26 cellular contexts compared by ENCODE assay signal in the genomic region with DNA sequence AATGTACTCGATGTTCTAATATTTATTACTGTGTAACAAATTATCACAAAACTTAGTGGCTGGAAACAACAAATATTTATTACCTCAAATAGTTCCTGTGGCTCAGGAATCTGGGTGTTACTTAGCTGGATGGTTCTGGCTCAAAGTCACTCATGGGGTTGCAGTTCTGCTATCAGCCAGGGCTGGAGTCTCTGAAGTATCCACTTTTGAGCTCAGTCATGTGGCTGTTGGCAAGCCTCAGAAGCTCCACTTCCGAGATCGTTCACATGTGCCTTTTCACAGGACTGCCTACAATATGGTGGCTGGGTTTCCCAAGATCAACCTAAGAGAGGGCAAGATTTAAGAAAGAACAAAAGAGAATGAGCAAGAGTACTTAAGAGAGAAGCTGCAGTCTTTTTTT. TPM values are rescaled to one million over a fixed set of nuclear protein-coding genes. Genes with fewer than 3 reads are reported as not detected.
DNase-seq lines count a peak whose midpoint lies in the region; ATAC-seq, FAIRE-seq and TF ChIP-seq lines count a peak whose summit lies in the region.
"Had no signal": no experiment of that assay in that cellular context is flagged by ENCODE, and none has a peak within 500 bp of the region (broad histone marks: within the 10 kb centered on the region; RNA-seq: fewer than 3 reads in every experiment).

No MANE protein-coding gene starts in this region.

- H3K4me1 ChIP-seq in GM23338 (ENCODE audit: insufficient read depth) (no peaks in the 10 kb centered on the region), H9 (ENCODE audit: insufficient read depth, low read length) (no peaks in the 10 kb centered on the region), K562 (replicated peaks in 1 of 2; ENCODE audit: control insufficient read depth in 2 of 2, insufficient read depth in 2 of 2, low read length in 2 of 2) (no peaks in the 10 kb centered on the region), thyroid gland (no peaks in the 10 kb centered on the region)
- H3K4me1 ChIP-seq: BE2C had no signal

- H2BK120ac ChIP-seq in H9 (ENCODE audit: low read depth, low read length, poor library complexity, severe bottlenecking) = no peak overlapping the region

- no peak overlapping the region for H3K4ac ChIP-seq in H9 (ENCODE audit: low read depth, low read length)

- no peak overlapping the region for H3K4me3 Mint-ChIP-seq in GM23338
- no peak overlapping the region for H3K4me3 Mint-ChIP-seq in H9
- H3K4me3 Mint-ChIP-seq: CD4-positive, CD25-positive, alpha-beta regulatory T cell; CD8-positive, alpha-beta memory T cell; HFFc6; IgD-negative memory B cell had no signal

- DNase-seq in GM23338 (ENCODE audit: low spot score) (no peak), H9 (no peak), K562 (ENCODE audit: extremely low read depth in 1 of 4, low spot score in 3 of 4) (peak in 1 of 4 experiments; percentile 36), thyroid gland (peak; percentile 70 to 77), GM12891 (ENCODE audit: insufficient read length, low spot score) (no peak), NOMO-1 treated with dmso at 0.1 percent for 144 hours (lab: John Stamatoyannopoulos, UW; ENCODE audit: unreplicated experiment) (no peak)
- DNase-seq in effector CD8-positive, alpha-beta T cell (lab: John Stamatoyannopoulos, UW) = no peak
- DNase-seq: ACHN; BE2C; C1 segment of cervical spinal cord; CD4-positive, CD25-positive, alpha-beta regulatory T cell; CD8-positive, alpha-beta memory T cell; COR-L47; DMS 273 treated with DMSO at 0.1 percent for 48 hours; DMS53; DND-41; EL; GM23248; HFFc6 had no signal

- no peak overlapping the region for H3T11ph ChIP-seq in H9 (ENCODE audit: low read length)

- in situ Hi-C loops in K562 (cut with MboI) = no loop called here

- H3K18ac ChIP-seq in H9 (ENCODE audit: insufficient read length, low read depth, low read length) = no peak overlapping the region

- no peak overlapping the region for H3K14ac ChIP-seq in H9 (ENCODE audit: insufficient read depth, low read length)

- no peaks in the 10 kb centered on the region for H3K9me3 ChIP-seq in H9 (ENCODE audit: control insufficient read depth, low read depth, low read length)
- H3K9me3 ChIP-seq in K562 (replicated peaks; ENCODE audit: control insufficient read depth, insufficient read depth, low read depth, low read length) = no peaks in the 10 kb centered on the region
- no peaks in the 10 kb centered on the region for H3K9me3 ChIP-seq in thyroid gland
- H3K9me3 ChIP-seq: BE2C had no signal

- H3K79me2 ChIP-seq in GM23338 (replicated peaks; ENCODE audit: insufficient read depth) (no peaks in the 10 kb centered on the region), H9 (ENCODE audit: insufficient read depth, low read length) (no peaks in the 10 kb centered on the region), K562 (ENCODE audit: control insufficient read depth, insufficient read depth, low read length) (no peaks in the 10 kb centered on the region)

- H3K27me3 ChIP-seq in GM23338 (ENCODE audit: insufficient read depth) = no peaks in the 10 kb centered on the region
- no peaks in the 10 kb centered on the region for H3K27me3 ChIP-seq in H9 (ENCODE audit: insufficient read depth, low read length)
- H3K27me3 ChIP-seq in K562 (ENCODE audit: control insufficient read depth in 2 of 2, insufficient read depth in 2 of 2, low read length in 2 of 2) = no peaks in the 10 kb centered on the region
- H3K27me3 ChIP-seq in thyroid gland = no peaks in the 10 kb centered on the region
- H3K27me3 ChIP-seq: BE2C had no signal

- H3K9me3 Mint-ChIP-seq in GM23338 = no peaks in the 10 kb centered on the region
- no peaks in the 10 kb centered on the region for H3K9me3 Mint-ChIP-seq in H9
- H3K9me3 Mint-ChIP-seq: CD4-positive, CD25-positive, alpha-beta regulatory T cell; CD8-positive, alpha-beta memory T cell; HFFc6; IgD-negative memory B cell had no signal

- H3K4me3 ChIP-seq in GM23338 = no peak overlapping the region
- no peak overlapping the region for H3K4me3 ChIP-seq in K562
- H3K4me3 ChIP-seq in thyroid gland (replicated peaks in 1 of 3) = no peak overlapping the region
- H3K4me3 ChIP-seq: GM12878, GM23248 had no signal

- BruUV-seq in K562 (replicated peaks; lab: Mats Ljungman, UMichigan) = no TSS peak

- TF ChIP-seq POLR2A in K562 (conservative IDR thresholded peaks at IDR 0.05) (no peak), thyroid gland (IDR thresholded peaks at IDR 0.05) (no peak), GM12891 (IDR thresholded peaks at IDR 0.05; ENCODE audit: low read depth, low read length) (no peak)

- no peak overlapping the region for H3K56ac ChIP-seq in H9 (ENCODE audit: insufficient read length, low read depth, low read length)

- H3F3A ChIP-seq in GM23338 (replicated peaks; ENCODE audit: low read depth) = no peaks in the 10 kb centered on the region

- H3K27ac ChIP-seq in GM23338 (ENCODE audit: low read depth) (no peak overlapping the region), H9 (ENCODE audit: insufficient read length, low read depth, low read length) (no peak overlapping the region), K562 (ENCODE audit: extremely low read depth, low read depth, low read length) (no peak overlapping the region), thyroid gland (peak overlapping the region in 1 of 3 donors; percentile 3)
- H3K27ac ChIP-seq: GM23248 had no signal

- no peak overlapping the region for H2BK15ac ChIP-seq in H9 (ENCODE audit: low read depth, low read length)

- no peak for TF ChIP-seq RAD21 in K562 (CRISPR knock-in tag; conservative IDR thresholded peaks at IDR 0.05 in 1 of 2, IDR thresholded peaks at IDR 0.05 in 1 of 2)

- H3K27ac Mint-ChIP-seq in GM23338 (0 out of 2 replicates have a peak overlapping the region, but pooled peaks have one; percentile 33), H9 (peak overlapping the region in 1 of 3 experiments; percentile 62; a peak in 1 of 7 replicates)
- H3K27ac Mint-ChIP-seq: CD8-positive, alpha-beta memory T cell; HFFc6; IgD-negative memory B cell had no signal

- no peak for TF ChIP-seq EP300 in K562 (IDR thresholded peaks at IDR 0.05; ENCODE audit: low read length)

- H2AFZ ChIP-seq in GM23338 = peak overlapping the region; percentile 28; the same call in 1 of the 2 replicates
- no peak overlapping the region for H2AFZ ChIP-seq in H9 (ENCODE audit: low read length)
- H2AFZ ChIP-seq in K562 (ENCODE audit: low read depth, low read length) = 0 out of 2 replicates have a peak overlapping the region, but pooled peaks have one; percentile 1
- H2AFZ ChIP-seq: GM23248 had no signal

- CTCF ChIA-PET in K562 (lab: Yijun Ruan, JAX; ENCODE audit: low intra/inter-chr PET ratio) = no interaction called here

- H3K4me1 Mint-ChIP-seq in GM23338 (no peaks in the 10 kb centered on the region), H9 (no peaks in the 10 kb centered on the region)
- H3K4me1 Mint-ChIP-seq: CD4-positive, CD25-positive, alpha-beta regulatory T cell; CD8-positive, alpha-beta memory T cell; IgD-negative memory B cell had no signal

- no CpG with 5 or more reads among the region's 3 CpGs for WGBS in H9 (ENCODE audit: extremely low coverage, insufficient read length, low lambda C conversion rate)
- 6% methylated on average over 3 of the region's 3 CpGs for WGBS in K562 (ENCODE audit: insufficient coverage, low coverage, missing lambda C conversion rate)
- WGBS in thyroid gland, 2 donors = 45 to 66% methylated on average over 3 of the region's 3 CpGs

- no peak overlapping the region for H4K5ac ChIP-seq in H9 (ENCODE audit: insufficient read length, low read depth, low read length)

- H2BK5ac ChIP-seq in H9 (ENCODE audit: insufficient read length, low read length) = no peak overlapping the region

- no peak overlapping the region for H2AK5ac ChIP-seq in H9 (ENCODE audit: insufficient read length, low read length)

- H3K9me2 ChIP-seq in GM23338 (ENCODE audit: insufficient read depth) = no peaks in the 10 kb centered on the region

- H3K9ac ChIP-seq in H9 (ENCODE audit: extremely low read depth, insufficient read length, low read length) (no peak overlapping the region), K562 (ENCODE audit: insufficient read depth in 1 of 2, low read depth in 2 of 2, low read length in 2 of 2) (no peak overlapping the region)
- H3K9ac ChIP-seq: GM23248 had no signal

- no peak overlapping the region for H2BK20ac ChIP-seq in H9 (ENCODE audit: low read depth, low read length, poor library complexity, severe bottlenecking)

- H3K27me3 Mint-ChIP-seq in GM23338 (ENCODE audit: insufficient read depth, low read depth, poor library complexity) (no peaks in the 10 kb centered on the region), H9 (ENCODE audit: low read depth) (no peaks in the 10 kb centered on the region)

- H4K8ac ChIP-seq in H9 (replicated peaks; ENCODE audit: insufficient read length, low read depth, low read length) = no peak overlapping the region

- H3K4me2 ChIP-seq in GM23338 (no peak overlapping the region), H9 (ENCODE audit: insufficient read depth, insufficient read length, low read length) (no peak overlapping the region), K562 (ENCODE audit: insufficient read depth, low read length) (no peak overlapping the region)

- POLR2A ChIA-PET in K562 (lab: Yijun Ruan, JAX) = interaction anchor here (1.0 kb wide), 1 partner anchor 19 kb away, joined by 3 read pairs; no protein-coding TSS in a partner anchor

- intact Hi-C loops in K562 (cut with micrococcal nuclease) = no loop called here
- intact Hi-C loops in thyroid gland (cut with DNase I) = no loop called here

- ATAC-seq in GM23338 (no peak), K562 (peak; percentile 64)
- ATAC-seq: GM12878, HCT116 had no signal

- no peaks in the 10 kb centered on the region for H3K79me1 ChIP-seq in H9 (ENCODE audit: insufficient read depth, low read depth, low read length, poor library complexity, severe bottlenecking)

- FAIRE-seq in K562 (lab: Jason Lieb, UNC) (no peak), GM12891 (lab: Jason Lieb, UNC) (no peak)
- FAIRE-seq: A204.1, GM12878, GM19239, H54, HTR-8/SVneo had no signal

- no peak overlapping the region for H3K23ac ChIP-seq in H9 (ENCODE audit: insufficient read length, low read depth, low read length)

- H3K9me1 ChIP-seq in K562 (ENCODE audit: control insufficient read depth, insufficient read depth, low read length) = no peaks in the 10 kb centered on the region

- H3K36me3 ChIP-seq in GM23338 (ENCODE audit: insufficient read depth) (no peaks in the 10 kb centered on the region), K562 (ENCODE audit: control insufficient read depth, insufficient read depth, low read length) (no peaks in the 10 kb centered on the region), thyroid gland (no peaks in the 10 kb centered on the region)
- H3K36me3 ChIP-seq: BE2C had no signal

- no peak for TF ChIP-seq CTCF in GM23338 (conservative IDR thresholded peaks at IDR 0.05; ENCODE audit: low read depth in 2 of 2)
- TF ChIP-seq CTCF in H9 (conservative IDR thresholded peaks at IDR 0.05) = no peak
- TF ChIP-seq CTCF in K562 (IDR thresholded peaks at IDR 0.05 in 2 of 3, conservative IDR thresholded peaks at IDR 0.05 in 1 of 3; ENCODE audit: insufficient read depth in 2 of 3, low read depth in 1 of 3, low read length in 3 of 3) = no peak
- TF ChIP-seq CTCF in thyroid gland (IDR thresholded peaks at IDR 0.05) = no peak

- H4K20me1 ChIP-seq in GM23338 (replicated peaks; ENCODE audit: insufficient read depth) = no peaks in the 10 kb centered on the region
- no peaks in the 10 kb centered on the region for H4K20me1 ChIP-seq in H9 (ENCODE audit: control insufficient read depth, insufficient read depth, insufficient read length)
- no peaks in the 10 kb centered on the region for H4K20me1 ChIP-seq in K562 (replicated peaks; ENCODE audit: control insufficient read depth, insufficient read depth, low read length)

- peak overlapping the region; percentile 62 for H2BK12ac ChIP-seq in H9 (ENCODE audit: insufficient read length, low read depth, low read length)

- H4K91ac ChIP-seq in H9 (ENCODE audit: insufficient read length, low read depth, low read length) = no peak overlapping the region

- H3K36me3 Mint-ChIP-seq in GM23338 (ENCODE audit: low read depth) = no peaks in the 10 kb centered on the region
- H3K36me3 Mint-ChIP-seq in H9 (ENCODE audit: insufficient read depth in 1 of 3, low read depth in 3 of 3) = no peaks in the 10 kb centered on the region
- H3K36me3 Mint-ChIP-seq: CD4-positive, CD25-positive, alpha-beta regulatory T cell; CD8-positive, alpha-beta memory T cell had no signal

- no peaks in the 10 kb centered on the region for H3K23me2 ChIP-seq in H9 (ENCODE audit: insufficient read length, low read depth, low read length, poor library complexity, severe bottlenecking)

RNA-seq across cellular contexts. Expression of a gene that starts 19.4 kb away (rescaled TPM):
- total RNA-seq in GM23338 (2014; rRNA removed; shearing (Covaris generic)) = 84.9 and 112 TPM in 2 replicates
- 111 and 124 TPM in 2 replicates for polyA plus RNA-seq in GM23338 (2016; fragmentation: Nextera tagmentation; extraction: Ambion mirVana)
- total RNA-seq in H9 (2021) = 89.1 and 99.7 TPM in 2 replicates
- total RNA-seq in K562 (2011; cell fraction: chromatin; rRNA removed; ENCODE audit: low replicate concordance) = 18.2 and 24.0 TPM in 2 replicates
- 10.8 and 15.1 TPM in 2 replicates for total RNA-seq in K562 (2011; cell fraction: nucleolus; rRNA removed)
- 16.6 and 32.3 TPM in 2 replicates for total RNA-seq in K562 (2011; cell fraction: nucleoplasm; rRNA removed)
- 58.2 and 81.2 TPM in 2 replicates for total RNA-seq in K562 (2014; rRNA removed)
- 70.4 and 81.0 TPM in 2 replicates for total RNA-seq in K562 (2014; rRNA removed; fragmentation: Illumina TruSeq; extraction: Trizol)
- total RNA-seq in K562 (2015; rRNA removed; fragmentation: Illumina TruSeq; extraction: Trizol) = 67.4 and 69.6 TPM in 2 replicates
- total RNA-seq in K562 (2021) = 74.3 and 78.0 TPM in 2 replicates
- polyA plus RNA-seq in K562 (2011; rRNA removed) = 101 and 129 TPM in 2 replicates
- polyA plus RNA-seq in K562 (2011; cell fraction: cytosol; rRNA removed) = 87.9 and 120 TPM in 2 replicates
- 55.8 and 84.4 TPM in 2 replicates for polyA plus RNA-seq in K562 (2011; cell fraction: nucleus; rRNA removed)
- 74.1 and 79.5 TPM in 2 replicates for polyA plus RNA-seq in K562 (2012)
- polyA plus RNA-seq in K562 (2014; fragmentation: Illumina TruSeq; extraction: Trizol) = 141 and 173 TPM in 2 replicates
- polyA plus RNA-seq in K562 (2014; fragmentation: Nextera tagmentation; extraction: Ambion mirVana) = 10 to 100 TPM; 84.8 to 97.1 TPM
- polyA plus RNA-seq in K562 (2014; rRNA removed) = 61.4 and 82.4 TPM in 2 replicates
- polyA minus RNA-seq in K562 (2011; rRNA and poly(A)+ RNA removed) = 40.5 and 50.1 TPM in 2 replicates
- polyA minus RNA-seq in K562 (2011; cell fraction: cytosol; rRNA and poly(A)+ RNA removed) = 28.4 and 29.7 TPM in 2 replicates
- polyA minus RNA-seq in K562 (2011; cell fraction: nucleus; rRNA and poly(A)+ RNA removed) = 27.9 and 66.4 TPM in 2 replicates
- total RNA-seq in thyroid gland = 100 to 1,000 TPM in 2 of 4 donors, 10 to 100 TPM in 2; 59.0 to 108 (median 99.2) TPM
- polyA plus RNA-seq in GM12891 (2012; ENCODE audit: low read depth, missing spikeins) = 31.4 TPM

Comparison
In these comparisons a context has a peak if more than half of its experiments do, and no peak if none do; other contexts are left out.
1. DNase-seq: peak in thyroid gland (2 of 2); none in GM23338 (single experiment), H9 (single experiment), GM12891 (single experiment), NOMO-1 treated with dmso at 0.1 percent for 144 hours (single experiment) and effector CD8-positive, alpha-beta T cell (single experiment).